In genomic region chr18:35577045-35577848, GRCh38 we compare ENCODE assay signal across 9 cellular contexts. TPM values are rescaled to one million over a fixed set of nuclear protein-coding genes. Genes with fewer than 3 reads are reported as not detected.
DNase-seq lines count a peak whose midpoint lies in the region; ATAC-seq and TF ChIP-seq lines count a peak whose summit lies in the region.
"Had no signal": no experiment of that assay in that cellular context is flagged by ENCODE, and none has a peak within 500 bp of the region (broad histone marks: within the 10 kb centered on the region; RNA-seq: fewer than 3 reads in every experiment).

No MANE protein-coding gene starts in this region.

- DNase-seq in kidney epithelial cell (ENCODE audit: low read depth): peak; percentile 94
- DNase-seq in AG08396 (ENCODE audit: low spot score): no peak
- no peak for DNase-seq in SW 1271 (lab: John Stamatoyannopoulos, UW)
- no peak for DNase-seq in iPS-NIHi7 (ENCODE audit: extremely low spot score)
- DNase-seq in amygdala (lab: John Stamatoyannopoulos, UW): no peak
- DNase-seq: PC-9 had no signal

- no peaks in the 10 kb centered on the region for H3K27me3 ChIP-seq in kidney epithelial cell (ENCODE audit: control insufficient read depth, insufficient read depth, low read length)

- peak; percentile 72 for ATAC-seq in GM18861 (IDR thresholded peaks at IDR 0.05; ENCODE audit: unreplicated experiment)
- ATAC-seq in GM21529 (IDR thresholded peaks at IDR 0.05; ENCODE audit: unreplicated experiment): peak; percentile 51
- ATAC-seq in HG03432 (IDR thresholded peaks at IDR 0.05; ENCODE audit: unreplicated experiment): peak; percentile 67

- no peaks in the 10 kb centered on the region for H3K36me3 ChIP-seq in kidney epithelial cell (ENCODE audit: control insufficient read depth, insufficient read depth, low read length)

- H3K4me3 ChIP-seq in kidney epithelial cell (ENCODE audit: low read depth, low read length): no peak overlapping the region
- H3K4me3 ChIP-seq: PC-9 had no signal

- TF ChIP-seq CTCF in kidney epithelial cell (IDR thresholded peaks at IDR 0.05; ENCODE audit: insufficient read depth, low read length, poor library complexity, severe bottlenecking): no peak

RNA-seq across cellular contexts. Expression of gene GALNT1, which starts 4.3 kb away (rescaled TPM):
- 47.5 and 53.2 TPM in 2 replicates for total RNA-seq in kidney epithelial cell
